In the genomic region with DNA sequence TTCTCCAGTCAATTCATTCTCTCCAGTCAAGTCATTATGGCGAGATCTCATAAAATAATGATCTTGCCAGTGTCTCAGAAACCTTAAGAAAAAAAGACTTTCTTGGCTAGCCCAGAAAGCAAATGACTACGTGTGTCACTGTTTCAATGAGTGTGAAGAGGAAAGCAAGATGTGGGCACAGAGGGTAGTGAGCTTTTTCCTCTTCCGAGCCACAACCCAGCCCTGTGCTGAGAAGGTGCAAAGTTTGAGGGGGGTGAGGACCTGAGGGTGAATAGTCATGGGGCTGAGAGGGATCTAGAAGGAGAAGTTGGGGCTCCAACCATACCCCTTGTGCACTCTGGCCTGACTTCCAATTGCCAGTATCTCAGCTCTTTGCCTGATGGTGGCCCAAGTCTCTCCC, we compare ENCODE assay signal across 16 cellular contexts.
"Had no signal": no experiment of that assay in that cellular context is flagged by ENCODE, and none has a peak within 500 bp of the region (broad histone marks: within the 10 kb centered on the region; RNA-seq: fewer than 3 reads in every experiment).

No MANE protein-coding gene starts in this region.

- H3K4me3 Mint-ChIP-seq: activated CD4-positive, alpha-beta T cell treated with anti-CD3 and anti-CD28 coated beads, Interleukin-2, amount 10 ng/mL, durations not matched to agents 24 days and 14 days; activated T-cell treated with anti-CD3 and anti-CD28 coated beads, Interleukin-2, amount 50 U/mL, for 72 hours; memory B cell; nephron; stimulated activated memory B cell treated with anti-CD40 and anti-IgM and Interleukin-4, amounts not matched to agents 10 μg/mL and 1 μg/mL and 100 μg/mL, for 72 hours; T-helper 1 cell treated with Interleukin-12 subunit alpha and Interleukin-12 subunit beta and Interleukin-4 antibody, amounts not matched to agents 30 μg/mL and 1 μg/mL, for 36 hours had no signal

- ATAC-seq: heart right ventricle; stimulated activated memory B cell treated with anti-CD40 and anti-IgM and Interleukin-4, amounts not matched to agents 10 μg/mL and 1 μg/mL and 100 μg/mL, for 72 hours had no signal

- H3K36me3 Mint-ChIP-seq: stimulated activated memory B cell treated with anti-CD40 and anti-IgM and Interleukin-4, amounts not matched to agents 10 μg/mL and 1 μg/mL and 100 μg/mL, for 72 hours had no signal

- H3K27me3 Mint-ChIP-seq: activated CD4-positive, alpha-beta T cell treated with anti-CD3 and anti-CD28 coated beads, Interleukin-2, amount 10 ng/mL, durations not matched to agents 24 days and 14 days; memory B cell; stimulated activated memory B cell treated with anti-CD40 and anti-IgM and Interleukin-4, amounts not matched to agents 10 μg/mL and 1 μg/mL and 100 μg/mL, for 72 hours had no signal

- H3K27ac Mint-ChIP-seq: activated CD4-positive, alpha-beta T cell treated with anti-CD3 and anti-CD28 coated beads, Interleukin-2, amount 10 ng/mL, durations not matched to agents 24 days and 14 days; activated T-cell treated with anti-CD3 and anti-CD28 coated beads, Interleukin-2, amount 50 U/mL, for 72 hours; stimulated activated memory B cell treated with anti-CD40 and anti-IgM and Interleukin-4, amounts not matched to agents 10 μg/mL and 1 μg/mL and 100 μg/mL, for 72 hours; T-helper 1 cell treated with Interleukin-12 subunit alpha and Interleukin-12 subunit beta and Interleukin-4 antibody, amounts not matched to agents 30 μg/mL and 1 μg/mL, for 36 hours had no signal

- H3K9me3 ChIP-seq: esophagus muscularis mucosa, heart right ventricle, mucosa of descending colon, sigmoid colon, upper lobe of left lung had no signal

- H3K4me1 ChIP-seq: parathyroid adenoma had no signal

- H3K4me3 ChIP-seq: esophagus muscularis mucosa, heart right ventricle, mucosa of descending colon, sigmoid colon, upper lobe of left lung had no signal

- H3K9me3 Mint-ChIP-seq: activated CD4-positive, alpha-beta T cell treated with anti-CD3 and anti-CD28 coated beads, Interleukin-2, amount 10 ng/mL, durations not matched to agents 24 days and 14 days; activated T-cell treated with anti-CD3 and anti-CD28 coated beads, Interleukin-2, amount 50 U/mL, for 72 hours; memory B cell; stimulated activated memory B cell treated with anti-CD40 and anti-IgM and Interleukin-4, amounts not matched to agents 10 μg/mL and 1 μg/mL and 100 μg/mL, for 72 hours; T-helper 1 cell treated with Interleukin-12 subunit alpha and Interleukin-12 subunit beta and Interleukin-4 antibody, amounts not matched to agents 30 μg/mL and 1 μg/mL, for 36 hours had no signal

- H3K27ac ChIP-seq: esophagus muscularis mucosa, parathyroid adenoma, sigmoid colon, upper lobe of left lung had no signal

- DNase-seq: activated CD4-positive, alpha-beta T cell treated with anti-CD3 and anti-CD28 coated beads, Interleukin-2, amount 10 ng/mL, durations not matched to agents 24 days and 14 days; activated effector memory CD4-positive, alpha-beta T cell treated with anti-CD3 and anti-CD28 coated beads, Interleukin-2, amount 50 U/mL, for 16 hours; activated T-cell treated with anti-CD3 and anti-CD28 coated beads, Interleukin-2, amount 50 U/mL, for 72 hours; anterior cingulate cortex; cortex of kidney; heart right ventricle; sigmoid colon; stimulated activated CD4-positive, alpha-beta T cell treated with anti-CD3 and anti-CD28 coated beads, Interleukin-4, amount 100 ng/mL, for 24 hours; upper lobe of left lung had no signal

- H3K27me3 ChIP-seq: esophagus muscularis mucosa, sigmoid colon, upper lobe of left lung had no signal

- H3K36me3 ChIP-seq: esophagus muscularis mucosa, heart right ventricle, sigmoid colon, upper lobe of left lung had no signal
